Comparison of ENCODE assay signal across 1 cellular context in the genomic region with DNA sequence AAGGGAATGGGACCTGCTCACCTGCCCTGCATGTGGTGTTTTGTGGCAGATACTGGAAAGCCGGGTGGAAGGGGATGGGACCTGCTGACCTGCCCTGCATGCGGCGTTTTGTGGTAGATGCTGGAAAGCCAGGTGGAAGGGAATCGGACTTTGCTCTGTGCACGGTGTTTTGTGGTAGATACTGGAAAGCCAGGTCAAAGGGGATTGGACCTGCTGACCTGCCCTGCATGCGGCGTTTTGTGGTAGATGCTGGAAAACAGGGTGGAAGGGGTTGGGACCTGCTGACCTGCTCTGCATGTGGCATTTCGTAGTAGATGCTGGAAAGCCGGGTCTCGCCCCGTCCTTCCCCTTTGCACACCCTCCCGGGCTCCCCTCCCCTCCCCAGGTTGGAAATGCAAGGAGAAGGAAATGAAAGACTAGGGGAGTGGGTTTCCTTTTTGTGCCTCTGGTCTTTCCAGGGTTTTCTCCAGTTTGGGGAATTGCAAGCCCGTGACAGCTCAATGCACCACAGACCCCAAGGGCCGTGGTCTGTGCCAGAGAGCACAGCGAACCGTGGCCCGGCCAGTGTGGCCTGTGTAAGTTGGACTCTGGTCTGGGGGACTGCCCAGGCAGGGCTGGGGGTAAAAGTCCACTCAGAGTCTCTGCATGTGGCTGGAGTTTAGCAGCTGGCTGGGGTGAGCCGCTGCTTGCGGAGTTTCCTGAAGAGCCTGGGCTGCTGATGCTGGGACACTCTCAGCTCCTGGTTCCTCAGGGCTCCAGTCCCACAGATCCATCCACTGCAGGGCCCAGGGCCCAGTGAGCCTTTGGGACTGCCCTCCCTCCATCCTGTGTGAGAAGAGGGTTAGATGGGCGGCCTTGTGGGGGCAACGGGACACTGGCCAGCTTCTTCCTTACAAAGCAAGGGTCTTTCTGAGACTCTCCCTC.
A peak's percentile ranks its signal among the peaks of the same experiment; 100 is the strongest.
TF ChIP-seq lines count a peak whose summit lies in the region.

No MANE protein-coding gene starts in this region.

TF ChIP-seq in HepG2, 621 proteins besides CTCF, POLR2A, EP300 and RAD21 (continued from another document and continues in another):
- TF ChIP-seq, protein P1, sequence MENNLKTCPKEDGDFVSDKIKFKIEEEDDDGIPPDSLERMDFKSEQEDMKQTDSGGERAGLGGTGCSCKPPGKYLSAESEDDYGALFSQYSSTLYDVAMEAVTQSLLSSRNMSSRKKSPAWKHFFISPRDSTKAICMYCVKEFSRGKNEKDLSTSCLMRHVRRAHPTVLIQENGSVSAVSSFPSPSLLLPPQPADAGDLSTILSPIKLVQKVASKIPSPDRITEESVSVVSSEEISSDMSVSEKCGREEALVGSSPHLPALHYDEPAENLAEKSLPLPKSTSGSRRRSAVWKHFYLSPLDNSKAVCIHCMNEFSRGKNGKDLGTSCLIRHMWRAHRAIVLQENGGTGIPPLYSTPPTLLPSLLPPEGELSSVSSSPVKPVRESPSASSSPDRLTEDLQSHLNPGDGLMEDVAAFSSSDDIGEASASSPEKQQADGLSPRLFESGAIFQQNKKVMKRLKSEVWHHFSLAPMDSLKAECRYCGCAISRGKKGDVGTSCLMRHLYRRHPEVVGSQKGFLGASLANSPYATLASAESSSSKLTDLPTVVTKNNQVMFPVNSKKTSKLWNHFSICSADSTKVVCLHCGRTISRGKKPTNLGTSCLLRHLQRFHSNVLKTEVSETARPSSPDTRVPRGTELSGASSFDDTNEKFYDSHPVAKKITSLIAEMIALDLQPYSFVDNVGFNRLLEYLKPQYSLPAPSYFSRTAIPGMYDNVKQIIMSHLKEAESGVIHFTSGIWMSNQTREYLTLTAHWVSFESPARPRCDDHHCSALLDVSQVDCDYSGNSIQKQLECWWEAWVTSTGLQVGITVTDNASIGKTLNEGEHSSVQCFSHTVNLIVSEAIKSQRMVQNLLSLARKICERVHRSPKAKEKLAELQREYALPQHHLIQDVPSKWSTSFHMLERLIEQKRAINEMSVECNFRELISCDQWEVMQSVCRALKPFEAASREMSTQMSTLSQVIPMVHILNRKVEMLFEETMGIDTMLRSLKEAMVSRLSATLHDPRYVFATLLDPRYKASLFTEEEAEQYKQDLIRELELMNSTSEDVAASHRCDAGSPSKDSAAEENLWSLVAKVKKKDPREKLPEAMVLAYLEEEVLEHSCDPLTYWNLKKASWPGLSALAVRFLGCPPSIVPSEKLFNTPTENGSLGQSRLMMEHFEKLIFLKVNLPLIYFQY (CRISPR knock-in tag; IDR thresholded peaks at IDR 0.05; ENCODE audit: borderline replicate concordance) = peak; percentile 20; the same call in 1 of the 2 replicates
- TF ChIP-seq NR2F1 (CRISPR knock-in tag; IDR thresholded peaks at IDR 0.05) (peak; percentile 38 to 68; a peak in 2 of 4 replicates), ZNF234 (CRISPR knock-in tag; conservative IDR thresholded peaks at IDR 0.05) (no peak), LCORL (IDR thresholded peaks at IDR 0.05) (no peak), LCORL (CRISPR knock-in tag; IDR thresholded peaks at IDR 0.05) (peak; percentile 66), CREM (IDR thresholded peaks at IDR 0.05) (no peak), CREM (CRISPR knock-in tag; IDR thresholded peaks at IDR 0.05) (no peak), AKAP8 (CRISPR knock-in tag; IDR thresholded peaks at IDR 0.05) (no peak), ZBTB4 (CRISPR knock-in tag; IDR thresholded peaks at IDR 0.05; ENCODE audit: borderline replicate concordance) (no peak; the same call in 1 of the 2 replicates), THAP8 (CRISPR knock-in tag; IDR thresholded peaks at IDR 0.05; ENCODE audit: borderline replicate concordance) (no peak), ZNF674 (CRISPR knock-in tag; IDR thresholded peaks at IDR 0.05; ENCODE audit: low read depth) (no peak), U2AF2 (IDR thresholded peaks at IDR 0.05; ENCODE audit: low read depth, low read length) (no peak), ZNF660 (CRISPR knock-in tag; IDR thresholded peaks at IDR 0.05; ENCODE audit: borderline replicate concordance, low read depth) (no peak), NFKB2 (CRISPR knock-in tag; IDR thresholded peaks at IDR 0.05; ENCODE audit: borderline replicate concordance) (no peak), ZNF274 (CRISPR knock-in tag; IDR thresholded peaks at IDR 0.05) (no peak), ARNT2 (CRISPR knock-in tag; IDR thresholded peaks at IDR 0.05; ENCODE audit: low read depth) (no peak), BORCS8-MEF2B (CRISPR knock-in tag; IDR thresholded peaks at IDR 0.05) (no peak), REL (CRISPR knock-in tag; conservative IDR thresholded peaks at IDR 0.05) (no peak), STAT5B (CRISPR knock-in tag; IDR thresholded peaks at IDR 0.05) (no peak), ZNF512 (CRISPR knock-in tag; IDR thresholded peaks at IDR 0.05) (no peak), ZNF678 (CRISPR knock-in tag; IDR thresholded peaks at IDR 0.05) (no peak), ZNF331 (CRISPR knock-in tag; IDR thresholded peaks at IDR 0.05) (no peak), ZBTB34 (CRISPR knock-in tag; IDR thresholded peaks at IDR 0.05) (no peak), ZBTB37 (CRISPR knock-in tag; IDR thresholded peaks at IDR 0.05) (peak; percentile 61; the same call in 1 of the 2 replicates), ZNF816 (CRISPR knock-in tag; IDR thresholded peaks at IDR 0.05; ENCODE audit: borderline replicate concordance) (no peak), ZBTB1 (CRISPR knock-in tag; IDR thresholded peaks at IDR 0.05; ENCODE audit: borderline replicate concordance) (no peak), MXI1 (IDR thresholded peaks at IDR 0.05; ENCODE audit: borderline replicate concordance, low read depth, low read length) (0 out of 3 replicates have a peak, but pooled peaks have one; percentile 8), NBN (conservative IDR thresholded peaks at IDR 0.05) (no peak), ZNF703 (CRISPR knock-in tag; IDR thresholded peaks at IDR 0.05; ENCODE audit: borderline replicate concordance) (no peak; the same call in 1 of the 2 replicates)
- TF ChIP-seq, protein P2, sequence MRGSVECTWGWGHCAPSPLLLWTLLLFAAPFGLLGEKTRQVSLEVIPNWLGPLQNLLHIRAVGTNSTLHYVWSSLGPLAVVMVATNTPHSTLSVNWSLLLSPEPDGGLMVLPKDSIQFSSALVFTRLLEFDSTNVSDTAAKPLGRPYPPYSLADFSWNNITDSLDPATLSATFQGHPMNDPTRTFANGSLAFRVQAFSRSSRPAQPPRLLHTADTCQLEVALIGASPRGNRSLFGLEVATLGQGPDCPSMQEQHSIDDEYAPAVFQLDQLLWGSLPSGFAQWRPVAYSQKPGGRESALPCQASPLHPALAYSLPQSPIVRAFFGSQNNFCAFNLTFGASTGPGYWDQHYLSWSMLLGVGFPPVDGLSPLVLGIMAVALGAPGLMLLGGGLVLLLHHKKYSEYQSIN (CRISPR knock-in tag; IDR thresholded peaks at IDR 0.05; ENCODE audit: borderline replicate concordance) = no peak
- TF ChIP-seq, protein P3, sequence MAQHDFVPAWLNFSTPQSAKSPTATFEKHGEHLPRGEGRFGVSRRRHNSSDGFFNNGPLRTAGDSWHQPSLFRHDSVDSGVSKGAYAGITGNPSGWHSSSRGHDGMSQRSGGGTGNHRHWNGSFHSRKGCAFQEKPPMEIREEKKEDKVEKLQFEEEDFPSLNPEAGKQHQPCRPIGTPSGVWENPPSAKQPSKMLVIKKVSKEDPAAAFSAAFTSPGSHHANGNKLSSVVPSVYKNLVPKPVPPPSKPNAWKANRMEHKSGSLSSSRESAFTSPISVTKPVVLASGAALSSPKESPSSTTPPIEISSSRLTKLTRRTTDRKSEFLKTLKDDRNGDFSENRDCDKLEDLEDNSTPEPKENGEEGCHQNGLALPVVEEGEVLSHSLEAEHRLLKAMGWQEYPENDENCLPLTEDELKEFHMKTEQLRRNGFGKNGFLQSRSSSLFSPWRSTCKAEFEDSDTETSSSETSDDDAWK (CRISPR knock-in tag; IDR thresholded peaks at IDR 0.05) = no peak
- TF ChIP-seq, protein P4, sequence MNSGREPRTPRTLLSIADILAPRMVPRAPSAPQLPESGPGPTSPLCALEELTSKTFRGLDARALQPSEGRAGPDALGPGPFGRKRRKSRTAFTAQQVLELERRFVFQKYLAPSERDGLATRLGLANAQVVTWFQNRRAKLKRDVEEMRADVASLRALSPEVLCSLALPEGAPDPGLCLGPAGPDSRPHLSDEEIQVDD (CRISPR knock-in tag; IDR thresholded peaks at IDR 0.05; ENCODE audit: borderline replicate concordance) = no peak
- TF ChIP-seq, protein P5, sequence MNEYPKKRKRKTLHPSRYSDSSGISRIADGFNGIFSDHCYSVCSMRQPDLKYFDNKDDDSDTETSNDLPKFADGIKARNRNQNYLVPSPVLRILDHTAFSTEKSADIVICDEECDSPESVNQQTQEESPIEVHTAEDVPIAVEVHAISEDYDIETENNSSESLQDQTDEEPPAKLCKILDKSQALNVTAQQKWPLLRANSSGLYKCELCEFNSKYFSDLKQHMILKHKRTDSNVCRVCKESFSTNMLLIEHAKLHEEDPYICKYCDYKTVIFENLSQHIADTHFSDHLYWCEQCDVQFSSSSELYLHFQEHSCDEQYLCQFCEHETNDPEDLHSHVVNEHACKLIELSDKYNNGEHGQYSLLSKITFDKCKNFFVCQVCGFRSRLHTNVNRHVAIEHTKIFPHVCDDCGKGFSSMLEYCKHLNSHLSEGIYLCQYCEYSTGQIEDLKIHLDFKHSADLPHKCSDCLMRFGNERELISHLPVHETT (CRISPR knock-in tag; conservative IDR thresholded peaks at IDR 0.05) = no peak
- TF ChIP-seq, protein P6, sequence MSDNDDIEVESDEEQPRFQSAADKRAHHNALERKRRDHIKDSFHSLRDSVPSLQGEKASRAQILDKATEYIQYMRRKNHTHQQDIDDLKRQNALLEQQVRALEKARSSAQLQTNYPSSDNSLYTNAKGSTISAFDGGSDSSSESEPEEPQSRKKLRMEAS (IDR thresholded peaks at IDR 0.05) = peak; percentile 49; the same call in 1 of the 2 replicates
